In genomic region chr11:113664069-113664980, GRCh38 we compare ENCODE assay signal across 14 cellular contexts. TPM values are rescaled to one million over a fixed set of nuclear protein-coding genes. Genes with fewer than 3 reads are reported as not detected.
DNase-seq lines count a peak whose midpoint lies in the region; ATAC-seq and TF ChIP-seq lines count a peak whose summit lies in the region.
"Had no signal": no experiment of that assay in that cellular context is flagged by ENCODE, and none has a peak within 500 bp of the region (broad histone marks: within the 10 kb centered on the region; RNA-seq: fewer than 3 reads in every experiment).

No MANE protein-coding gene starts in this region.

- H3K4me3 ChIP-seq in AG09309 (ENCODE audit: control insufficient read depth, low read depth, low read length) (no peak overlapping the region), SJSA1 (no peak overlapping the region; the same call in 1 of the 2 replicates), kidney epithelial cell (ENCODE audit: low read depth, low read length) (no peak overlapping the region), WERI-Rb-1 (ENCODE audit: low read depth, low read length) (no peak overlapping the region), uterus (no peak overlapping the region)
- H3K4me3 ChIP-seq: suprapubic skin had no signal

- DNase-seq in AG09309 (ENCODE audit: low read depth), result peak; percentile 57
- DNase-seq in HT1080 (ENCODE audit: low read depth), result peak; percentile 82
- DNase-seq in SJSA1 (ENCODE audit: low read depth in 1 of 2, low spot score in 2 of 2), result peak; percentile 69 to 83
- DNase-seq in kidney epithelial cell (ENCODE audit: low read depth), result peak; percentile 92
- DNase-seq in WERI-Rb-1, result no peak
- DNase-seq in uterus, result no peak
- DNase-seq: activated CD8-positive, alpha-beta memory T cell treated with anti-CD3 and anti-CD28 coated beads, Interleukin-2, amount 50 U/mL, for 48 hours; central memory CD4-positive, alpha-beta T cell; NCI-H1092 treated with DMSO at 0.1 percent for 48 hours; stimulated activated CD4-positive, alpha-beta T cell treated with anti-CD3 and anti-CD28 coated beads, Interleukin-4, amount 100 ng/mL, for 1 hour had no signal

- intact Hi-C loops in uterus (cut with DNase I; ENCODE audit: low total_unique reads), result no loop called here

- H3K9me3 ChIP-seq in SJSA1 (replicated peaks), result no peaks in the 10 kb centered on the region
- H3K9me3 ChIP-seq in WERI-Rb-1 (ENCODE audit: severe bottlenecking), result no peaks in the 10 kb centered on the region
- peaks cover 0 to 4% of the 10 kb centered on the region in 2 donors for H3K9me3 ChIP-seq in uterus
- H3K9me3 ChIP-seq: suprapubic skin had no signal

- ATAC-seq in HG03045 (IDR thresholded peaks at IDR 0.05; ENCODE audit: unreplicated experiment) (no peak), GM21717 (IDR thresholded peaks at IDR 0.05; ENCODE audit: unreplicated experiment) (no peak)

- peak overlapping the region; percentile 97 for H3K27ac ChIP-seq in SJSA1
- no peak overlapping the region for H3K27ac ChIP-seq in WERI-Rb-1
- no peak overlapping the region for H3K27ac ChIP-seq in uterus

- H3K27me3 ChIP-seq in SJSA1 (replicated peaks) (no peaks in the 10 kb centered on the region), kidney epithelial cell (ENCODE audit: control insufficient read depth, insufficient read depth, low read length) (no peaks in the 10 kb centered on the region), WERI-Rb-1 (ENCODE audit: insufficient read depth, low read depth, severe bottlenecking) (no peaks in the 10 kb centered on the region), uterus (no peaks in the 10 kb centered on the region)
- H3K27me3 ChIP-seq: suprapubic skin had no signal

- no peak for TF ChIP-seq POLR2A in uterus (IDR thresholded peaks at IDR 0.05)

- H3K4me1 ChIP-seq in SJSA1 (replicated peaks) (peaks cover 53% of the 10 kb centered on the region), uterus (no peaks in the 10 kb centered on the region)
- H3K4me1 ChIP-seq: suprapubic skin had no signal

- H3K36me3 ChIP-seq in SJSA1 (no peaks in the 10 kb centered on the region), kidney epithelial cell (ENCODE audit: control insufficient read depth, insufficient read depth, low read length) (no peaks in the 10 kb centered on the region), WERI-Rb-1 (no peaks in the 10 kb centered on the region), uterus (no peaks in the 10 kb centered on the region)
- H3K36me3 ChIP-seq: suprapubic skin had no signal

- TF ChIP-seq CTCF in AG09309 (IDR thresholded peaks at IDR 0.05; ENCODE audit: control insufficient read depth, insufficient read depth, low read depth, low read length, missing control alignments) (no peak), kidney epithelial cell (IDR thresholded peaks at IDR 0.05; ENCODE audit: insufficient read depth, low read length, poor library complexity, severe bottlenecking) (no peak), WERI-Rb-1 (IDR thresholded peaks at IDR 0.05; ENCODE audit: low read depth, low read length) (no peak), uterus (IDR thresholded peaks at IDR 0.05) (no peak)

RNA-seq across cellular contexts. Expression of gene TMPRSS5, which starts 41.8 kb away (rescaled TPM):
- 0.13 and 0.14 TPM in 2 replicates for total RNA-seq in HT1080 (2014; rRNA removed; shearing (Covaris generic))
- polyA plus RNA-seq in HT1080 (2015; cell fraction: cytosol; rRNA removed), result 0.09 and 0.16 TPM in 2 replicates
- 0.75 and 1.4 TPM in 2 replicates for polyA plus RNA-seq in HT1080 (2015; cell fraction: nucleus; rRNA removed)
- 0.11 TPM in 1 of 2 replicates, not detected in the other for total RNA-seq in SJSA1 (2014; rRNA removed; shearing (Covaris generic))
- total RNA-seq in kidney epithelial cell (0.07 TPM in 1 of 2 replicates, not detected in the other), uterus (1 to 10 TPM in 2 of 4 donors, under 1 TPM in 1, not detected in 1; 0.29 to 2.1 (median 1.9) TPM)
- polyA plus RNA-seq: CD14-positive monocyte had no signal

Comparison
In these comparisons a context has a peak if more than half of its experiments do, and no peak if none do; other contexts are left out.
1. DNase-seq: peak in AG09309 (single experiment), HT1080 (single experiment), SJSA1 (2 of 2) and kidney epithelial cell (single experiment); none in WERI-Rb-1 (single experiment) and uterus (0 of 2).